In the genomic region with DNA sequence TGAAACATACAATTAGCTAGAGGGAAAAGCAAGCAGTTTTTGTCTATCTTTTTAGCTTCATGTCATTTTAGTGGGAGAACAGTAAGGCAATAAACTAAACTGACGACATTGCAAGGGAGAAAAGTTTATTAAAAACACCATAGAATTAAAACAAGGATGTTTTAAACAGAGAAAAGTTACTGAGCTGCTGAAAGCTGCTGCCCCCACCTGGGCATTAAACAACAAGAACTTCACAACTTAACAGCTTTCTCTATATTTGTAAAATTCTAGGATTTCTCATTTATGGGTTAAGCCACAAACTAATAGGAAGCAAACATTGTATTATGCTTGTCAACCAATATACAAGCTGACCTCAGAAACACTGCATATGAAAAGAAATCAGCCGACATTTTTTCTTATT, we compare ENCODE assay signal across 13 cellular contexts.
DNase-seq lines count a peak whose midpoint lies in the region; ATAC-seq, FAIRE-seq and TF ChIP-seq lines count a peak whose summit lies in the region.
"Had no signal": no experiment of that assay in that cellular context is flagged by ENCODE, and none has a peak within 500 bp of the region (broad histone marks: within the 10 kb centered on the region; RNA-seq: fewer than 3 reads in every experiment).

No MANE protein-coding gene starts in this region.

- no peaks in the 10 kb centered on the region for H3K36me3 Mint-ChIP-seq in natural killer cell treated with Interleukin-12 subunit alpha and Interleukin-12 subunit beta and Interleukin-15 and Interleukin-18, amount 100 ng/mL, for 72 hours

- H3K36me3 ChIP-seq in pancreas (no peaks in the 10 kb centered on the region), ovary (no peaks in the 10 kb centered on the region)

- peak in 1 of 2 experiments; percentile 28; a peak in 1 of 5 replicates for TF ChIP-seq RAD21 in A549 (conservative IDR thresholded peaks at IDR 0.05 in 1 of 2, IDR thresholded peaks at IDR 0.05 in 1 of 2)

- H3K9me3 ChIP-seq in A549, result no peaks in the 10 kb centered on the region
- no peaks in the 10 kb centered on the region for H3K9me3 ChIP-seq in pancreas
- H3K9me3 ChIP-seq in ovary, result no peaks in the 10 kb centered on the region
- H3K9me3 ChIP-seq: testis had no signal

- no peak overlapping the region for H3K4me3 ChIP-seq in A549
- no peak overlapping the region for H3K4me3 ChIP-seq in pancreas
- no peak overlapping the region for H3K4me3 ChIP-seq in ovary
- H3K4me3 ChIP-seq: testis had no signal

- 4% methylated on average over 2 of the region's 2 CpGs for WGBS in A549 (ENCODE audit: missing lambda C conversion rate)
- 46 to 50% methylated on average over 2 of the region's 2 CpGs for WGBS in pancreas, 2 donors
- 20 to 42% (median 31%) methylated on average over 2 of the region's 2 CpGs for WGBS in ovary, 3 donors

- no peaks in the 10 kb centered on the region for H3K27me3 Mint-ChIP-seq in natural killer cell treated with Interleukin-12 subunit alpha and Interleukin-12 subunit beta and Interleukin-15 and Interleukin-18, amount 100 ng/mL, for 72 hours

- no peak for TF ChIP-seq POLR2A in A549 (IDR thresholded peaks at IDR 0.05; ENCODE audit: low read length)
- no peak for TF ChIP-seq POLR2A in ovary (IDR thresholded peaks at IDR 0.05)

- ATAC-seq in A549 (no peak), foreskin keratinocyte (no peak), pancreas (no peak)
- ATAC-seq in natural killer cell treated with Interleukin-12 subunit alpha and Interleukin-12 subunit beta and Interleukin-15 and Interleukin-18, amount 100 ng/mL, for 72 hours, result no peak

- no peak overlapping the region for H3K4me2 ChIP-seq in A549

- no peak overlapping the region for H3K4me3 Mint-ChIP-seq in natural killer cell treated with Interleukin-12 subunit alpha and Interleukin-12 subunit beta and Interleukin-15 and Interleukin-18, amount 100 ng/mL, for 72 hours

- TF ChIP-seq CTCF in A549 (IDR thresholded peaks at IDR 0.05) (peak; percentile 34; the same call in 2 of the 3 replicates), GM12874 (IDR thresholded peaks at IDR 0.05; ENCODE audit: insufficient read depth, low read depth, low read length) (0 out of 2 replicates have a peak, but pooled peaks have one; percentile 8), foreskin keratinocyte (conservative IDR thresholded peaks at IDR 0.05) (peak; percentile 58), pancreas (IDR thresholded peaks at IDR 0.05) (no peak), ovary (IDR thresholded peaks at IDR 0.05) (no peak)

- no peaks in the 10 kb centered on the region for H3K9me3 Mint-ChIP-seq in natural killer cell treated with Interleukin-12 subunit alpha and Interleukin-12 subunit beta and Interleukin-15 and Interleukin-18, amount 100 ng/mL, for 72 hours

- H3K27ac Mint-ChIP-seq in natural killer cell treated with Interleukin-12 subunit alpha and Interleukin-12 subunit beta and Interleukin-15 and Interleukin-18, amount 100 ng/mL, for 72 hours, result no peak overlapping the region

- no peak for FAIRE-seq in A549 (lab: Jason Lieb, UNC)
- FAIRE-seq in pancreas (lab: Jason Lieb, UNC), result no peak

- CTCF ChIA-PET in A549 (lab: Yijun Ruan, JAX), result no interaction called here

- TF ChIP-seq EP300 in A549 (IDR thresholded peaks at IDR 0.05) (no peak), ovary (IDR thresholded peaks at IDR 0.05) (no peak)

- H3K4me1 ChIP-seq in A549 (no peaks in the 10 kb centered on the region), foreskin keratinocyte (no peaks in the 10 kb centered on the region), pancreas (no peaks in the 10 kb centered on the region), ovary (ENCODE audit: insufficient read depth) (no peaks in the 10 kb centered on the region)
- H3K4me1 ChIP-seq: testis had no signal

- H3K27me3 ChIP-seq in foreskin keratinocyte (no peaks in the 10 kb centered on the region), pancreas (no peaks in the 10 kb centered on the region), ovary (no peaks in the 10 kb centered on the region)
- H3K27me3 ChIP-seq: testis had no signal

- DNase-seq in A549 (ENCODE audit: low read depth in 1 of 2, low spot score in 1 of 2), result peak in 1 of 2 experiments; percentile 6
- peak; percentile 9 for DNase-seq in RPMI8226
- DNase-seq in foreskin keratinocyte, result peak in 1 of 2 donors; percentile 6
- no peak for DNase-seq in pancreas
- DNase-seq in caudate nucleus (lab: John Stamatoyannopoulos, UW), result no peak
- DNase-seq in natural killer cell treated with Interleukin-12 subunit alpha and Interleukin-12 subunit beta and Interleukin-15 and Interleukin-18, amount 100 ng/mL, for 72 hours (ENCODE audit: low spot score), result no peak
- no peak for DNase-seq in ovary
- DNase-seq: activated gamma-delta T cell treated with Interleukin-2 at 50 U/mL for 16 hours, midbrain, NCI-H524, testis had no signal

- H3K27ac ChIP-seq in A549, result no peak overlapping the region
- no peak overlapping the region for H3K27ac ChIP-seq in foreskin keratinocyte
- no peak overlapping the region for H3K27ac ChIP-seq in pancreas
- no peak overlapping the region for H3K27ac ChIP-seq in caudate nucleus (ENCODE audit: low read depth, low read length)
- no peak overlapping the region for H3K27ac ChIP-seq in ovary
- H3K27ac ChIP-seq: epithelial cell of prostate, testis had no signal

- POLR2A ChIA-PET in A549 (lab: Yijun Ruan, JAX), result no interaction called here

- H3K4me1 Mint-ChIP-seq in natural killer cell treated with Interleukin-12 subunit alpha and Interleukin-12 subunit beta and Interleukin-15 and Interleukin-18, amount 100 ng/mL, for 72 hours (ENCODE audit: low read depth in 2 of 2), result no peaks in the 10 kb centered on the region

- intact Hi-C loops in pancreas (cut with DNase I) (no loop called here), ovary (cut with DNase I) (no loop called here)

TF ChIP-seq in A549, 52 proteins besides CTCF, POLR2A, EP300 and RAD21:
- TF ChIP-seq HDAC2 (IDR thresholded peaks at IDR 0.05), result no peak
- TF ChIP-seq SMC3 (IDR thresholded peaks at IDR 0.05), result peak; percentile 29; the same call in 2 of the 3 replicates

Comparison
In these comparisons a context has a peak if more than half of its experiments do, and no peak if none do; other contexts are left out.
1. CTCF ChIP-seq: peak in A549 (single experiment), GM12874 (single experiment) and foreskin keratinocyte (single experiment); none in pancreas (0 of 4) and ovary (0 of 3).